Comparison of ENCODE assay signal across 22 cellular contexts in genomic region chr7:98056580-98056979, GRCh38.
"Had no signal": no experiment of that assay in that cellular context is flagged by ENCODE, and none has a peak within 500 bp of the region (broad histone marks: within the 10 kb centered on the region; RNA-seq: fewer than 3 reads in every experiment).

No MANE protein-coding gene starts in this region.

- DNase-seq: activated CD4-positive, alpha-beta memory T cell treated with anti-CD3 and anti-CD28 coated beads for 36 hours; activated CD4-positive, alpha-beta T cell treated with anti-CD3 and anti-CD28 coated beads for 36 hours; activated CD8-positive, alpha-beta memory T cell treated with anti-CD3 and anti-CD28 coated beads, Interleukin-2, amount 10 ng/mL, durations not matched to agents 7 days and 5 days; activated naive CD4-positive, alpha-beta T cell; activated naive CD8-positive, alpha-beta T cell treated with anti-CD3 and anti-CD28 coated beads, Interleukin-2, amount 10 ng/mL, durations not matched to agents 7 days and 5 days; aorta; brain microvascular endothelial cell; colonic mucosa; endodermal cell; erythroblast; immature natural killer cell; left ventricle myocardium superior; mucosa of descending colon; naive B cell; stimulated activated CD4-positive, alpha-beta T cell treated with anti-CD3 and anti-CD28 coated beads, Interleukin-2, amount 100 ng/mL, for 24 hours; stimulated activated naive CD8-positive, alpha-beta T cell treated with anti-CD3 and anti-CD28 coated beads, Interleukin-15, Interleukin-2, amounts not matched to agents 100 U/mL and 50 U/mL, for 24 hours; substantia nigra had no signal

- H3K9me3 Mint-ChIP-seq: activated CD4-positive, alpha-beta memory T cell treated with anti-CD3 and anti-CD28 coated beads for 36 hours; activated naive CD8-positive, alpha-beta T cell treated with anti-CD3 and anti-CD28 coated beads, Interleukin-2, amount 10 ng/mL, durations not matched to agents 7 days and 5 days; central memory CD8-positive, alpha-beta T cell; endodermal cell; immature natural killer cell; memory B cell; neural crest cell; WTC11 had no signal

- H3K36me3 Mint-ChIP-seq: activated CD4-positive, alpha-beta memory T cell treated with anti-CD3 and anti-CD28 coated beads for 36 hours; activated CD8-positive, alpha-beta memory T cell treated with anti-CD3 and anti-CD28 coated beads, Interleukin-2, amount 10 ng/mL, durations not matched to agents 7 days and 5 days; activated naive CD8-positive, alpha-beta T cell treated with anti-CD3 and anti-CD28 coated beads, Interleukin-2, amount 10 ng/mL, durations not matched to agents 7 days and 5 days; immature natural killer cell; naive B cell; WTC11 had no signal

- H3K36me3 ChIP-seq: brain microvascular endothelial cell, colonic mucosa, tibial nerve had no signal

- H3K4me1 ChIP-seq: colonic mucosa, tibial nerve had no signal

- H3K4me1 Mint-ChIP-seq: activated CD4-positive, alpha-beta T cell treated with anti-CD3 and anti-CD28 coated beads for 36 hours; activated naive CD8-positive, alpha-beta T cell treated with anti-CD3 and anti-CD28 coated beads, Interleukin-2, amount 10 ng/mL, durations not matched to agents 7 days and 5 days; endodermal cell; memory B cell; neural crest cell had no signal

- H3K27me3 ChIP-seq: brain microvascular endothelial cell, colonic mucosa had no signal

- H3K27ac Mint-ChIP-seq: activated CD4-positive, alpha-beta memory T cell treated with anti-CD3 and anti-CD28 coated beads for 36 hours; activated CD4-positive, alpha-beta T cell treated with anti-CD3 and anti-CD28 coated beads for 36 hours; activated CD8-positive, alpha-beta memory T cell treated with anti-CD3 and anti-CD28 coated beads, Interleukin-2, amount 10 ng/mL, durations not matched to agents 7 days and 5 days; activated naive CD8-positive, alpha-beta T cell treated with anti-CD3 and anti-CD28 coated beads, Interleukin-2, amount 10 ng/mL, durations not matched to agents 7 days and 5 days; endodermal cell; immature natural killer cell; memory B cell; WTC11 had no signal

- ATAC-seq: activated CD4-positive, alpha-beta T cell treated with anti-CD3 and anti-CD28 coated beads for 36 hours; activated CD8-positive, alpha-beta memory T cell treated with anti-CD3 and anti-CD28 coated beads, Interleukin-2, amount 10 ng/mL, durations not matched to agents 7 days and 5 days; left ventricle myocardium superior; mucosa of descending colon; stimulated activated naive CD8-positive, alpha-beta T cell treated with anti-CD3 and anti-CD28 coated beads, Interleukin-15, Interleukin-2, amounts not matched to agents 100 U/mL and 50 U/mL, for 24 hours; WTC11 had no signal

- H3K9me3 ChIP-seq: colonic mucosa, mucosa of descending colon, tibial nerve had no signal

- H3K27ac ChIP-seq: brain microvascular endothelial cell, colonic mucosa, tibial nerve had no signal

- H3K4me3 Mint-ChIP-seq: activated CD4-positive, alpha-beta memory T cell treated with anti-CD3 and anti-CD28 coated beads for 36 hours; activated CD4-positive, alpha-beta T cell treated with anti-CD3 and anti-CD28 coated beads for 36 hours; activated CD8-positive, alpha-beta memory T cell treated with anti-CD3 and anti-CD28 coated beads, Interleukin-2, amount 10 ng/mL, durations not matched to agents 7 days and 5 days; activated naive CD8-positive, alpha-beta T cell treated with anti-CD3 and anti-CD28 coated beads, Interleukin-2, amount 10 ng/mL, durations not matched to agents 7 days and 5 days; central memory CD8-positive, alpha-beta T cell; endodermal cell; immature natural killer cell; memory B cell; naive B cell; neural crest cell; WTC11 had no signal

- H3K27me3 Mint-ChIP-seq: activated CD8-positive, alpha-beta memory T cell treated with anti-CD3 and anti-CD28 coated beads, Interleukin-2, amount 10 ng/mL, durations not matched to agents 7 days and 5 days had no signal

- H3K4me3 ChIP-seq: colonic mucosa, mucosa of descending colon, tibial nerve had no signal
